Comparison of ENCODE assay signal across 16 cellular contexts in genomic region chr2:159996792-159997546, GRCh38.
DNase-seq lines count a peak whose midpoint lies in the region; TF ChIP-seq lines count a peak whose summit lies in the region.
"Had no signal": no experiment of that assay in that cellular context is flagged by ENCODE, and none has a peak within 500 bp of the region (broad histone marks: within the 10 kb centered on the region; RNA-seq: fewer than 3 reads in every experiment).

No MANE protein-coding gene starts in this region.

- H3K27ac Mint-ChIP-seq in endodermal cell = no peak overlapping the region
- H3K27ac Mint-ChIP-seq: activated naive CD8-positive, alpha-beta T cell treated with anti-CD3 and anti-CD28 coated beads, Interleukin-2, amount 50 U/mL, for 24 hours had no signal

- H2AFZ ChIP-seq in Loucy (ENCODE audit: low read length) (0 out of 2 replicates have a peak overlapping the region, but pooled peaks have one; percentile 1), smooth muscle cell (ENCODE audit: low read depth) (peak overlapping the region; percentile 11)

- H3K27ac ChIP-seq in endodermal cell (ENCODE audit: low read depth, low read length) (no peak overlapping the region), smooth muscle cell (ENCODE audit: low read depth) (peak overlapping the region; percentile 48), Peyer's patch (no peak overlapping the region)
- H3K27ac ChIP-seq: HL-60, stomach, WERI-Rb-1 had no signal

- H3K4me1 Mint-ChIP-seq in endodermal cell = no peaks in the 10 kb centered on the region
- H3K4me1 Mint-ChIP-seq: activated naive CD8-positive, alpha-beta T cell treated with anti-CD3 and anti-CD28 coated beads, Interleukin-2, amount 50 U/mL, for 24 hours; CD4-positive, alpha-beta memory T cell had no signal

- no peaks in the 10 kb centered on the region for H3K27me3 Mint-ChIP-seq in endodermal cell (ENCODE audit: insufficient read depth)

- TF ChIP-seq POLR2A in Peyer's patch (IDR thresholded peaks at IDR 0.05) = no peak

- H3K9me3 ChIP-seq in Loucy (ENCODE audit: insufficient read depth, low read depth, low read length) (no peaks in the 10 kb centered on the region; the same call in 1 of the 2 replicates), endodermal cell (ENCODE audit: control insufficient read depth, low read length) (peaks cover 21% of the 10 kb centered on the region), smooth muscle cell (replicated peaks; ENCODE audit: low read depth) (peaks cover 4% of the 10 kb centered on the region), Peyer's patch (no peaks in the 10 kb centered on the region)
- H3K9me3 ChIP-seq: stomach had no signal

- H3K79me2 ChIP-seq in Loucy (ENCODE audit: insufficient read depth, low read length) (no peaks in the 10 kb centered on the region), smooth muscle cell (ENCODE audit: low read depth) (no peaks in the 10 kb centered on the region)

- H3K36me3 ChIP-seq in Loucy (ENCODE audit: insufficient read depth, low read length) = no peaks in the 10 kb centered on the region
- H3K36me3 ChIP-seq in endodermal cell (ENCODE audit: control insufficient read depth, insufficient read depth, low read length) = no peaks in the 10 kb centered on the region
- H3K36me3 ChIP-seq in smooth muscle cell (ENCODE audit: low read depth) = peaks cover 11% of the 10 kb centered on the region
- no peaks in the 10 kb centered on the region for H3K36me3 ChIP-seq in Peyer's patch
- H3K36me3 ChIP-seq: stomach, WERI-Rb-1 had no signal

- no peaks in the 10 kb centered on the region for H3K27me3 ChIP-seq in Loucy (ENCODE audit: insufficient read depth, low read length, poor library complexity, severe bottlenecking)
- H3K27me3 ChIP-seq in endodermal cell (ENCODE audit: control insufficient read depth, insufficient read depth, low read length, poor library complexity, severe bottlenecking) = no peaks in the 10 kb centered on the region
- H3K27me3 ChIP-seq in smooth muscle cell (ENCODE audit: low read depth) = no peaks in the 10 kb centered on the region
- H3K27me3 ChIP-seq in Peyer's patch = no peaks in the 10 kb centered on the region
- H3K27me3 ChIP-seq: stomach had no signal

- TF ChIP-seq CTCF in Loucy (conservative IDR thresholded peaks at IDR 0.05; ENCODE audit: low read length) = no peak; the same call in 1 of the 2 replicates
- TF ChIP-seq CTCF in endodermal cell (conservative IDR thresholded peaks at IDR 0.05) = peak; percentile 23
- no peak for TF ChIP-seq CTCF in smooth muscle cell (IDR thresholded peaks at IDR 0.05; ENCODE audit: borderline replicate concordance, insufficient read depth, poor library complexity, severe bottlenecking)
- TF ChIP-seq CTCF in Peyer's patch (IDR thresholded peaks at IDR 0.05) = no peak

- peaks cover 15% of the 10 kb centered on the region for H3K9me3 Mint-ChIP-seq in endodermal cell

- no peaks in the 10 kb centered on the region for H3K9me2 ChIP-seq in Loucy (replicated peaks; ENCODE audit: low read depth, low read length)

- H3K4me1 ChIP-seq in Loucy (ENCODE audit: insufficient read depth, low read length, poor library complexity, severe bottlenecking) (peaks cover 7% of the 10 kb centered on the region), endodermal cell (ENCODE audit: control insufficient read depth, insufficient read depth, low read length) (no peaks in the 10 kb centered on the region), smooth muscle cell (ENCODE audit: low read depth) (peaks cover 11% of the 10 kb centered on the region), Peyer's patch (peaks cover 0 to 3% (median 0%) of the 10 kb centered on the region in 4 donors)
- H3K4me1 ChIP-seq: stomach had no signal

- H3K4me2 ChIP-seq in Loucy (ENCODE audit: low read depth, low read length, poor library complexity, severe bottlenecking) = no peak overlapping the region
- H3K4me2 ChIP-seq in smooth muscle cell = peak overlapping the region; percentile 54

- DNase-seq in endodermal cell (no peak), kidney tubule cell (ENCODE audit: low spot score) (peak; percentile 38), smooth muscle cell (lab: John Stamatoyannopoulos, UW; ENCODE audit: unreplicated experiment) (no peak), SW 1271 (lab: John Stamatoyannopoulos, UW) (no peak), Peyer's patch (no peak), hypothalamus (lab: John Stamatoyannopoulos, UW) (no peak)
- no peak for DNase-seq in activated CD4-positive, alpha-beta T cell treated with anti-CD3 and anti-CD28 coated beads, Interleukin-2, amount 50 U/mL, for 48 hours
- DNase-seq: activated CD8-positive, alpha-beta memory T cell treated with anti-CD3 and anti-CD28 coated beads, Interleukin-2, amount 50 U/mL, for 4 hours; activated naive CD8-positive, alpha-beta T cell treated with anti-CD3 and anti-CD28 coated beads, Interleukin-2, amount 50 U/mL, for 24 hours; CD4-positive, alpha-beta memory T cell; GDM1; MM.1S; stomach; WERI-Rb-1 had no signal

- no peaks in the 10 kb centered on the region for H4K20me1 ChIP-seq in Loucy (ENCODE audit: insufficient read depth, low read length, poor library complexity, severe bottlenecking)
- H4K20me1 ChIP-seq in smooth muscle cell (ENCODE audit: low read depth) = no peaks in the 10 kb centered on the region

- 80 to 90% methylated on average over 2 to 3 of the region's 3 CpGs for WGBS in endodermal cell (ENCODE audit: insufficient coverage in 1 of 2, insufficient read length in 1 of 2), 2 experiments
- 55% methylated on average over 3 of the region's 3 CpGs for WGBS in smooth muscle cell (ENCODE audit: low lambda C conversion rate)

- H3K9ac ChIP-seq in Loucy (ENCODE audit: low read depth, low read length, poor library complexity, severe bottlenecking) (no peak overlapping the region), endodermal cell (ENCODE audit: extremely low read depth, low read length, poor library complexity, severe bottlenecking) (no peak overlapping the region), smooth muscle cell (ENCODE audit: low read depth) (peak overlapping the region; percentile 40)

- H3K36me3 Mint-ChIP-seq in endodermal cell (ENCODE audit: low read depth) = peaks cover 4% of the 10 kb centered on the region
- H3K36me3 Mint-ChIP-seq: CD4-positive, alpha-beta memory T cell had no signal

- H3F3A ChIP-seq in Loucy (ENCODE audit: low read depth) = no peaks in the 10 kb centered on the region
- peaks cover 10% of the 10 kb centered on the region for H3F3A ChIP-seq in smooth muscle cell (ENCODE audit: low read depth)

- H3K4me3 ChIP-seq in Loucy (ENCODE audit: low read length, poor library complexity, severe bottlenecking) (no peak overlapping the region), endodermal cell (ENCODE audit: low read length) (no peak overlapping the region), smooth muscle cell (no peak overlapping the region), Peyer's patch (no peak overlapping the region)
- H3K4me3 ChIP-seq: stomach had no signal

- no peak overlapping the region for H3K4me3 Mint-ChIP-seq in endodermal cell
- H3K4me3 Mint-ChIP-seq: activated naive CD8-positive, alpha-beta T cell treated with anti-CD3 and anti-CD28 coated beads, Interleukin-2, amount 50 U/mL, for 24 hours; CD4-positive, alpha-beta memory T cell had no signal
